ENCODE assay signal across 23 cellular contexts in genomic region chr12:51749201-51749985, GRCh38.
DNase-seq lines count a peak whose midpoint lies in the region.
"Had no signal": no experiment of that assay in that cellular context is flagged by ENCODE, and none has a peak within 500 bp of the region (broad histone marks: within the 10 kb centered on the region; RNA-seq: fewer than 3 reads in every experiment).

No MANE protein-coding gene starts in this region.

- DNase-seq in anterior cingulate cortex (lab: John Stamatoyannopoulos, UW) (peak in 31 of 58 donors; percentile 6 to 67 (median 25)), inferior parietal cortex (ENCODE audit: extremely low spot score) (peak; percentile 50), posterior cingulate gyrus (peak in 6 of 10 donors; percentile 28 to 92 (median 60)), RPMI8226 (no peak), posterior vena cava (ENCODE audit: low spot score) (no peak), kidney glomerular epithelial cell (lab: John Stamatoyannopoulos, UW) (no peak)
- no peak for DNase-seq in activated CD4-positive, CD25-positive, alpha-beta regulatory T cell treated with anti-CD3 and anti-CD28 coated beads, Interleukin-2, amount 50 U/mL, for 72 hours
- DNase-seq: BE2C; Calu3; DMS79 treated with DMSO at 0.1 percent for 48 hours; GF-D8; H7; KBM-7; MV-4-11; NCI-H1105 treated with DMSO at 0.1 percent for 48 hours; NCI-H146; NCI-H1930; NCI-H2107; NCI-H524 treated with DMSO at 0.1 percent for 48 hours; NCI-H774; NK-92 treated with Interleukin-12 subunit alpha and Interleukin-12 subunit beta, amount 100 ng/mL, for 24 hours; PC-3; SJCRH30 had no signal

- intact Hi-C loops in posterior cingulate gyrus (cut with DNase I): no loop called here
- intact Hi-C loops in posterior vena cava (cut with DNase I): no loop called here

Comparison
In these comparisons a context has a peak if more than half of its experiments do, and no peak if none do; other contexts are left out.
1. DNase-seq: peak in anterior cingulate cortex (31 of 58), inferior parietal cortex (single experiment) and posterior cingulate gyrus (6 of 10); none in RPMI8226 (single experiment), posterior vena cava (single experiment), activated CD4-positive, CD25-positive, alpha-beta regulatory T cell treated with anti-CD3 and anti-CD28 coated beads, Interleukin-2, amount 50 U/mL, for 72 hours (single experiment) and kidney glomerular epithelial cell (single experiment).